In genomic region chr2:237818066-237818473, GRCh38 we compare ENCODE assay signal across 15 cellular contexts. TPM values are rescaled to one million over a fixed set of nuclear protein-coding genes. Genes with fewer than 3 reads are reported as not detected.
DNase-seq lines count a peak whose midpoint lies in the region; TF ChIP-seq lines count a peak whose summit lies in the region.
"Had no signal": no experiment of that assay in that cellular context is flagged by ENCODE, and none has a peak within 500 bp of the region (broad histone marks: within the 10 kb centered on the region; RNA-seq: fewer than 3 reads in every experiment).

No MANE protein-coding gene starts in this region.

- BruUV-seq in A673 (replicated peaks; lab: Mats Ljungman, UMichigan): no TSS peak

- CTCF ChIA-PET in A673 (lab: Charles Lee): no interaction called here

- intact Hi-C loops in A673 (cut with micrococcal nuclease; ENCODE audit: unreplicated experiment): no loop called here

- H3K4me1 ChIP-seq in A673 (ENCODE audit: insufficient read depth, low read length, poor library complexity, severe bottlenecking): peaks cover 17% of the 10 kb centered on the region
- H3K4me1 ChIP-seq: body of pancreas, uterus had no signal

- peak overlapping the region; percentile 57; the same call in 1 of the 2 replicates for H3K27ac Mint-ChIP-seq in HFFc6

- no peak overlapping the region for H3K4me3 ChIP-seq in A673 (ENCODE audit: low read depth, low read length, poor library complexity, severe bottlenecking)
- no peak overlapping the region for H3K4me3 ChIP-seq in H7 (ENCODE audit: insufficient read depth, low read depth, low read length)
- H3K4me3 ChIP-seq: body of pancreas, uterus had no signal

- H3K27me3 Mint-ChIP-seq in HFFc6 (ENCODE audit: insufficient read depth): peaks cover 7% of the 10 kb centered on the region; the same call in 1 of the 2 replicates

- TF ChIP-seq CTCF in A673 (conservative IDR thresholded peaks at IDR 0.05; ENCODE audit: low read depth, low read length) (no peak), HFFc6 (IDR thresholded peaks at IDR 0.05) (no peak)

- POLR2A ChIA-PET in A673 (lab: Charles Lee; ENCODE audit: low non-redundant PET): no interaction called here

- H3K9me3 ChIP-seq in A673 (ENCODE audit: low read depth, low read length, poor library complexity, severe bottlenecking): no peaks in the 10 kb centered on the region
- H3K9me3 ChIP-seq: BE2C, body of pancreas, uterus had no signal

- no peaks in the 10 kb centered on the region for H3K36me3 ChIP-seq in A673 (ENCODE audit: insufficient read depth, low read length, poor library complexity, severe bottlenecking)
- H3K36me3 ChIP-seq in H7 (replicated peaks; ENCODE audit: control insufficient read depth, insufficient read depth, low read length): no peaks in the 10 kb centered on the region
- H3K36me3 ChIP-seq: BE2C, uterus had no signal

- DNase-seq in A673 (ENCODE audit: low spot score): peak; percentile 49
- peak; percentile 85 for DNase-seq in HFFc6
- DNase-seq in amniotic stem cell (lab: John Stamatoyannopoulos, UW): peak; percentile 37
- DNase-seq in iris pigment epithelial cell (ENCODE audit: low read depth): peak; percentile 78
- DNase-seq in stimulated activated CD4-positive, alpha-beta T cell treated with anti-CD3 and anti-CD28 coated beads, Interleukin-4, amount 100 ng/mL, for 24 hours: no peak
- no peak for DNase-seq in cerebellum (ENCODE audit: low spot score)
- no peak for DNase-seq in DMS53 (lab: John Stamatoyannopoulos, UW)
- DNase-seq in H7: no peak
- DNase-seq: BE2C; body of pancreas; NCI-H2029; NK-92 treated with Interleukin-12 subunit alpha and Interleukin-12 subunit beta, amount 100 ng/mL, for 24 hours; stimulated activated CD4-positive, alpha-beta T cell treated with anti-CD3 and anti-CD28 coated beads, Interleukin-1b, Interleukin-23, amount 100 ng/mL, for 48 hours; SW 1271; uterus had no signal

- no peaks in the 10 kb centered on the region for H3K36me3 Mint-ChIP-seq in HFFc6 (ENCODE audit: low read depth)

- H3K4me3 Mint-ChIP-seq in HFFc6: no peak overlapping the region

- no peak overlapping the region for H3K27ac ChIP-seq in A673 (ENCODE audit: low read depth, low read length, poor library complexity, severe bottlenecking)
- H3K27ac ChIP-seq: body of pancreas, uterus had no signal

- H3K27me3 ChIP-seq in A673 (replicated peaks; ENCODE audit: insufficient read depth, low read depth, low read length, poor library complexity): no peaks in the 10 kb centered on the region
- H3K27me3 ChIP-seq in H7 (ENCODE audit: control insufficient read depth, insufficient read depth, low read length): no peaks in the 10 kb centered on the region
- H3K27me3 ChIP-seq: BE2C, body of pancreas, uterus had no signal

- H3K4me1 Mint-ChIP-seq in HFFc6 (ENCODE audit: low read depth): peaks cover 23% of the 10 kb centered on the region

- H3K9me3 Mint-ChIP-seq in HFFc6: no peaks in the 10 kb centered on the region

RNA-seq across cellular contexts. Expression of gene RBM44, which starts 19.5 kb away (rescaled TPM):
- total RNA-seq in A673 (2021) (0.95 and 1.4 TPM in 2 replicates), cerebellum (2.2 TPM)
- under 1 TPM in 5 of 6 experiments, not detected in 1; 0.07 to 0.10 (median 0.09) TPM for total RNA-seq in HFFc6 (2021; fragmentation: NEBNext Ultra II Directional; extraction: Animal tissue kit (Norgen Biotek cat#: 25700))
- 0.94 and 1.6 TPM in 2 replicates for total RNA-seq in H7 (2014; rRNA removed; shearing (Covaris generic))

RNA-seq across cellular contexts. Expression of gene RAMP1, which starts 41.4 kb away (rescaled TPM):
- total RNA-seq in A673 (2021): 22.0 and 24.8 TPM in 2 replicates
- total RNA-seq in HFFc6 (2021; fragmentation: NEBNext Ultra II Directional; extraction: Animal tissue kit (Norgen Biotek cat#: 25700)): 1 to 10 TPM in 1 of 6 experiments, under 1 TPM in 4, not detected in 1; 0.38 to 1.3 (median 0.48) TPM
- total RNA-seq in cerebellum: 4.6 TPM
- total RNA-seq in H7 (2014; rRNA removed; shearing (Covaris generic)): 0.17 and 0.78 TPM in 2 replicates

Comparison
In these comparisons a context has a peak if more than half of its experiments do, and no peak if none do; other contexts are left out.
1. DNase-seq: peak in A673 (single experiment), HFFc6 (single experiment), amniotic stem cell (single experiment) and iris pigment epithelial cell (single experiment); none in stimulated activated CD4-positive, alpha-beta T cell treated with anti-CD3 and anti-CD28 coated beads, Interleukin-4, amount 100 ng/mL, for 24 hours (single experiment), cerebellum (single experiment), DMS53 (single experiment) and H7 (single experiment).